1 cellular context compared by ENCODE assay signal in the genomic region with DNA sequence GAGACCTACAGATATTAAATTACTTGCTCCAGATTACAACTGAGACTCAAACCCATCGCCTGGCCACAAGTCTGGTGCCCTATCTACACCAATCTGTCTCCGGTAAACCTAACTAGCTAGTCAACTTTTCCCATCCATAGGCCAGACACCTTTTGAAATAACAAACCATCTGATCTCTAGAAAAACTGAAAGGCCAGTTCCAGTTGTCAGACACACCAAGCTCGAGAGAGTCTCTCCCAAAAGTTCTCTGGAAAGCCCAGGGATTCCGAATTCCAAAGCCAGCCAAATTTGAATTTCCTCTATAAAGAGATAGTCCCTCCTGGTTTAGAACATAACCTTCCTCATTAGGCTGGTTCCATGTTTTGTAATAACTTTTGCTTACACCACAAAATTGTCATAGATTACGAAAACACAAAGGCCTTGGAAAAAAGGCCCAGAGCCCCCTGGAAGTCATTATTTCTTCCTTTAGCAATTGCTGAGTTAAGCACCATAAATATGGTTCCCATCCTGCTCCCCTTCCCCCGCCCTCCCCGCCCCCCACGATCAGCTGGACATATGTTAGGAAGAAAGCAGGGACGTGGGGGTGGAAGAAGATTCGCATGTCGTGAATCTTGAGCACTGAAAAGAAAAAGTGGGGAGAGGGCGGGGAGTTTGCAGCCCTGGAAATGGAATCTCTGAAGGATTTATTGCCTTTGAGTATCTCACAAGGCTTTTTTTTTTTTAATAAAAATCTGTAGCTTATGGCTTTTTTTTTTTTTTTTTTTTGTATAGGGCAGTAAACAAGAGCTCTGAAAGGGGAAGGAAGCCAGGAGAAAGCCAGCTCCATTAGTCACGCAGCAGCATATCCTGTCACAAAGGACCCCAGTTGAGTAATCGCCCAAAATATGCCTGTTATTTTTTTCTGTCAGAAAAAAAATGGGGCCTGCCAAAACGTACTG.
TF ChIP-seq lines count a peak whose summit lies in the region.

No MANE protein-coding gene starts in this region.

TF ChIP-seq in SK-N-SH treated with all-trans-retinoic acid at 6 μM for 48 hours, 23 proteins besides CTCF, POLR2A, EP300 and RAD21 (continued from another document):
- TF ChIP-seq, protein P1, sequence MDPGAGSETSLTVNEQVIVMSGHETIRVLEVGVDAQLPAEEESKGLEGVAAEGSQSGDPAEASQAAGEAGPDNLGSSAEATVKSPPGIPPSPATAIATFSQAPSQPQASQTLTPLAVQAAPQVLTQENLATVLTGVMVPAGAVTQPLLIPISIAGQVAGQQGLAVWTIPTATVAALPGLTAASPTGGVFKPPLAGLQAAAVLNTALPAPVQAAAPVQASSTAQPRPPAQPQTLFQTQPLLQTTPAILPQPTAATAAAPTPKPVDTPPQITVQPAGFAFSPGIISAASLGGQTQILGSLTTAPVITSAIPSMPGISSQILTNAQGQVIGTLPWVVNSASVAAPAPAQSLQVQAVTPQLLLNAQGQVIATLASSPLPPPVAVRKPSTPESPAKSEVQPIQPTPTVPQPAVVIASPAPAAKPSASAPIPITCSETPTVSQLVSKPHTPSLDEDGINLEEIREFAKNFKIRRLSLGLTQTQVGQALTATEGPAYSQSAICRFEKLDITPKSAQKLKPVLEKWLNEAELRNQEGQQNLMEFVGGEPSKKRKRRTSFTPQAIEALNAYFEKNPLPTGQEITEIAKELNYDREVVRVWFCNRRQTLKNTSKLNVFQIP (CRISPR knock-in tag; IDR thresholded peaks at IDR 0.05; ENCODE audit: borderline replicate concordance, low read depth) = no peak
- TF ChIP-seq GLIS3 (CRISPR knock-in tag; IDR thresholded peaks at IDR 0.05) (no peak), OSR1 (CRISPR knock-in tag; IDR thresholded peaks at IDR 0.05) (no peak), ARNTL (CRISPR knock-in tag; IDR thresholded peaks at IDR 0.05; ENCODE audit: borderline replicate concordance, low read depth) (no peak), TCF4 (CRISPR knock-in tag; IDR thresholded peaks at IDR 0.05; ENCODE audit: borderline replicate concordance) (no peak), SNAI2 (CRISPR knock-in tag; IDR thresholded peaks at IDR 0.05) (no peak), ZFP30 (CRISPR knock-in tag; IDR thresholded peaks at IDR 0.05) (no peak), TOX (CRISPR knock-in tag; IDR thresholded peaks at IDR 0.05; ENCODE audit: borderline replicate concordance) (no peak), ZC3H10 (CRISPR knock-in tag; IDR thresholded peaks at IDR 0.05) (no peak), ZNF8 (CRISPR knock-in tag; IDR thresholded peaks at IDR 0.05) (no peak), ESRRG (CRISPR knock-in tag; IDR thresholded peaks at IDR 0.05) (no peak)
